ENCODE assay signal across 1 cellular context in genomic region chr2:108533832-108534576, GRCh38.
A peak's percentile ranks its signal among the peaks of the same experiment; 100 is the strongest.
TF ChIP-seq lines count a peak whose summit lies in the region.

Gene LIMS1 (plus strand): TSS chr2:108534470. CDS start chr2:108534563, 93 bp downstream.

TF ChIP-seq in HepG2, 621 proteins besides CTCF, POLR2A, EP300 and RAD21 (continued from another document and continues in another):
- TF ChIP-seq ZNF678 (CRISPR knock-in tag; IDR thresholded peaks at IDR 0.05) (peak; percentile 85), ELF3 (CRISPR knock-in tag; IDR thresholded peaks at IDR 0.05) (peak; percentile 78), TAF1 (CRISPR knock-in tag; IDR thresholded peaks at IDR 0.05) (peak; percentile 98), CEBPG (CRISPR knock-in tag; IDR thresholded peaks at IDR 0.05) (no peak), MTF1 (CRISPR knock-in tag; IDR thresholded peaks at IDR 0.05) (0 out of 2 replicates have a peak, but pooled peaks have one; percentile 34), HBP1 (CRISPR knock-in tag; IDR thresholded peaks at IDR 0.05; ENCODE audit: low read depth) (peak; percentile 53; the same call in 1 of the 2 replicates), ZNF263 (CRISPR knock-in tag; IDR thresholded peaks at IDR 0.05) (peak; percentile 74), PHF20 (CRISPR knock-in tag; IDR thresholded peaks at IDR 0.05) (peak; percentile 79), SRSF1 (optimal IDR thresholded peaks at IDR 0.05; ENCODE audit: low read depth, low read length) (peak; percentile 87), ZBTB37 (CRISPR knock-in tag; IDR thresholded peaks at IDR 0.05) (peak; percentile 83), ZNF572 (CRISPR knock-in tag; IDR thresholded peaks at IDR 0.05) (0 out of 2 replicates have a peak, but pooled peaks have one; percentile 67), NR1H2 (CRISPR knock-in tag; IDR thresholded peaks at IDR 0.05; ENCODE audit: borderline replicate concordance, low read depth) (peak; percentile 32; the same call in 1 of the 2 replicates), ZNF543 (CRISPR knock-in tag; IDR thresholded peaks at IDR 0.05) (peak; percentile 96), IRX3 (CRISPR knock-in tag; IDR thresholded peaks at IDR 0.05; ENCODE audit: borderline replicate concordance, low read depth) (peak; percentile 42; the same call in 1 of the 2 replicates), MEIS2 (CRISPR knock-in tag; IDR thresholded peaks at IDR 0.05) (peak; percentile 61; the same call in 1 of the 2 replicates), ZNF18 (CRISPR knock-in tag; IDR thresholded peaks at IDR 0.05; ENCODE audit: insufficient replicate concordance) (peak; percentile 51), MAZ (IDR thresholded peaks at IDR 0.05; ENCODE audit: borderline replicate concordance, low read depth, low read length) (peak; percentile 74; the same call in 1 of the 2 replicates), MAZ (CRISPR knock-in tag; IDR thresholded peaks at IDR 0.05; ENCODE audit: low read depth) (peak; percentile 88), ZNF350 (CRISPR knock-in tag; IDR thresholded peaks at IDR 0.05; ENCODE audit: borderline replicate concordance, low read depth) (peak; percentile 93), TRIM22 (IDR thresholded peaks at IDR 0.05) (no peak), MXD3 (CRISPR knock-in tag; IDR thresholded peaks at IDR 0.05) (peak; percentile 96), ARID4A (CRISPR knock-in tag; IDR thresholded peaks at IDR 0.05; ENCODE audit: borderline replicate concordance) (peak; percentile 93), HNF4G (IDR thresholded peaks at IDR 0.05; ENCODE audit: borderline replicate concordance, low read depth, low read length) (peak; percentile 46; the same call in 1 of the 2 replicates), HNF4G (CRISPR knock-in tag; IDR thresholded peaks at IDR 0.05; ENCODE audit: borderline replicate concordance, low read depth) (no peak), GFI1 (CRISPR knock-in tag; IDR thresholded peaks at IDR 0.05; ENCODE audit: borderline replicate concordance) (peak; percentile 36; the same call in 1 of the 2 replicates), ARNT (IDR thresholded peaks at IDR 0.05) (no peak), ZNF318 (CRISPR knock-in tag; IDR thresholded peaks at IDR 0.05) (no peak), ZNF451 (CRISPR knock-in tag; IDR thresholded peaks at IDR 0.05) (peak; percentile 88), ZNF670 (CRISPR knock-in tag; IDR thresholded peaks at IDR 0.05; ENCODE audit: borderline replicate concordance) (peak; percentile 100), ZNF343 (CRISPR knock-in tag; IDR thresholded peaks at IDR 0.05) (peak; percentile 94), GATAD1 (CRISPR knock-in tag; IDR thresholded peaks at IDR 0.05) (peak; percentile 60; the same call in 1 of the 2 replicates), ZNF564 (CRISPR knock-in tag; IDR thresholded peaks at IDR 0.05) (peak; percentile 88; the same call in 1 of the 2 replicates), JDP2 (CRISPR knock-in tag; IDR thresholded peaks at IDR 0.05; ENCODE audit: borderline replicate concordance) (no peak), ZNF580 (CRISPR knock-in tag; IDR thresholded peaks at IDR 0.05; ENCODE audit: borderline replicate concordance, low read depth) (peak; percentile 87; the same call in 1 of the 2 replicates), MXI1 (IDR thresholded peaks at IDR 0.05; ENCODE audit: borderline replicate concordance, low read depth, low read length) (peak; percentile 31; the same call in 1 of the 3 replicates), KLF9 (CRISPR knock-in tag; IDR thresholded peaks at IDR 0.05; ENCODE audit: low read depth) (peak; percentile 21; the same call in 1 of the 2 replicates), TFDP1 (CRISPR knock-in tag; IDR thresholded peaks at IDR 0.05; ENCODE audit: borderline replicate concordance) (no peak), ZNF556 (CRISPR knock-in tag; IDR thresholded peaks at IDR 0.05; ENCODE audit: borderline replicate concordance) (peak; percentile 73; the same call in 1 of the 2 replicates), ZFP36L2 (CRISPR knock-in tag; IDR thresholded peaks at IDR 0.05) (0 out of 2 replicates have a peak, but pooled peaks have one; percentile 8), GABPA (IDR thresholded peaks at IDR 0.05; ENCODE audit: low read depth, low read length) (peak; percentile 11; the same call in 1 of the 2 replicates), GABPA (CRISPR knock-in tag; IDR thresholded peaks at IDR 0.05; ENCODE audit: low read depth) (no peak)
